Comparison of ENCODE assay signal across 21 cellular contexts in genomic region chr6:101422811-101423210, GRCh38. TPM values are rescaled to one million over a fixed set of nuclear protein-coding genes. Genes with fewer than 3 reads are reported as not detected.
DNase-seq lines count a peak whose midpoint lies in the region; ATAC-seq, FAIRE-seq and TF ChIP-seq lines count a peak whose summit lies in the region.
"Had no signal": no experiment of that assay in that cellular context is flagged by ENCODE, and none has a peak within 500 bp of the region (broad histone marks: within the 10 kb centered on the region; RNA-seq: fewer than 3 reads in every experiment).

No MANE protein-coding gene starts in this region.

- H3K4me1 ChIP-seq in HepG2 (ENCODE audit: insufficient read depth, low read length): no peaks in the 10 kb centered on the region
- H3K4me1 ChIP-seq in right lobe of liver: no peaks in the 10 kb centered on the region
- H3K4me1 ChIP-seq: Caco-2 had no signal

- TF ChIP-seq POLR2A in HepG2 (IDR thresholded peaks at IDR 0.05; ENCODE audit: insufficient read depth in 1 of 2, low read depth in 2 of 2, low read length in 2 of 2) (no peak), right lobe of liver (IDR thresholded peaks at IDR 0.05) (no peak)

- ATAC-seq in HepG2: no peak
- ATAC-seq in right lobe of liver: no peak
- no peak for ATAC-seq in GM21447 (IDR thresholded peaks at IDR 0.05; ENCODE audit: unreplicated experiment)

- H4K20me1 ChIP-seq in HepG2 (ENCODE audit: insufficient read depth, low read length) (no peaks in the 10 kb centered on the region), neural cell (ENCODE audit: insufficient read depth) (no peaks in the 10 kb centered on the region)

- POLR2A ChIA-PET in HepG2 (lab: Yijun Ruan, JAX): no interaction called here

- H2AFZ ChIP-seq in HepG2 (ENCODE audit: low read length) (no peak overlapping the region), neural cell (ENCODE audit: low read depth, low read length) (no peak overlapping the region)
- H2AFZ ChIP-seq: GM23248 had no signal

- CTCF ChIA-PET in HepG2 (lab: Yijun Ruan, JAX; ENCODE audit: low intra/inter-chr PET ratio, low total read pairs): no interaction called here

- TF ChIP-seq EP300 in HepG2 (IDR thresholded peaks at IDR 0.05; ENCODE audit: low read depth in 2 of 2, low read length in 2 of 2): no peak
- no peak for TF ChIP-seq EP300 in HepG2 (CRISPR knock-in tag; IDR thresholded peaks at IDR 0.05; ENCODE audit: borderline replicate concordance)
- TF ChIP-seq EP300 in neural cell (conservative IDR thresholded peaks at IDR 0.05; ENCODE audit: poor library complexity, severe bottlenecking): peak; percentile 48

- H3K4me2 ChIP-seq in HepG2 (ENCODE audit: low read depth, low read length) (no peak overlapping the region), neural cell (ENCODE audit: low read length) (peak overlapping the region; percentile 36)

- H3K9ac ChIP-seq in HepG2 (ENCODE audit: insufficient read depth, low read depth, low read length) (no peak overlapping the region), neural cell (ENCODE audit: low read length) (no peak overlapping the region)
- H3K9ac ChIP-seq: GM23248 had no signal

- H3K4me3 ChIP-seq in HepG2 (replicated peaks in 1 of 3; ENCODE audit: insufficient read depth in 1 of 3, low read depth in 2 of 3, low read length in 3 of 3) (no peak overlapping the region), right lobe of liver (no peak overlapping the region), neural cell (ENCODE audit: low read length) (no peak overlapping the region)
- H3K4me3 ChIP-seq: GM23248 had no signal

- no peak for FAIRE-seq in HepG2 (lab: Jason Lieb, UNC)
- no peak for FAIRE-seq in RCC 7860 (lab: Jason Lieb, UNC)
- FAIRE-seq: A204.1, D721Med, G401.6, GM12891, GM19239, H54 had no signal

- intact Hi-C loops in HepG2 (cut with micrococcal nuclease; ENCODE audit: unreplicated experiment): no loop called here
- intact Hi-C loops in right lobe of liver (cut with DNase I): no loop called here

- H3K27ac ChIP-seq in HepG2 (ENCODE audit: extremely low read length, insufficient read depth, low read length) (no peak overlapping the region), right lobe of liver (no peak overlapping the region), neural cell (ENCODE audit: low read length) (no peak overlapping the region)
- H3K27ac ChIP-seq: GM23248 had no signal

- H3F3A ChIP-seq in neural cell (ENCODE audit: insufficient read depth, low read length, poor library complexity, severe bottlenecking): peaks cover 4% of the 10 kb centered on the region

- H3K79me2 ChIP-seq in HepG2 (ENCODE audit: insufficient read depth, low read length) (no peaks in the 10 kb centered on the region), neural cell (replicated peaks; ENCODE audit: insufficient read depth, low read length) (no peaks in the 10 kb centered on the region)

- no peaks in the 10 kb centered on the region for H3K9me3 ChIP-seq in HepG2 (ENCODE audit: low read length)
- no peaks in the 10 kb centered on the region for H3K9me3 ChIP-seq in right lobe of liver
- H3K9me3 ChIP-seq in neural cell (ENCODE audit: low read length): no peaks in the 10 kb centered on the region
- H3K9me3 ChIP-seq: BE2C, Caco-2 had no signal

- no peak for TF ChIP-seq RAD21 in HepG2 (CRISPR knock-in tag; IDR thresholded peaks at IDR 0.05)
- no peak for TF ChIP-seq RAD21 in neural cell (conservative IDR thresholded peaks at IDR 0.05)

- BruUV-seq in HepG2 (replicated peaks; lab: Mats Ljungman, UMichigan): no TSS peak

- DNase-seq in HepG2 (ENCODE audit: low spot score): no peak
- DNase-seq in right lobe of liver: no peak
- DNase-seq in foreskin melanocyte: peak; percentile 37
- no peak for DNase-seq in RCC 7860 (ENCODE audit: low spot score)
- no peak for DNase-seq in hepatic stellate cell (ENCODE audit: low spot score)
- DNase-seq: ACHN; BE2C; C1 segment of cervical spinal cord; Caco-2; CD4-positive, alpha-beta T cell; GM23248; HCEC 1CT had no signal

- H3K27me3 ChIP-seq in HepG2 (ENCODE audit: control insufficient read depth in 1 of 2, insufficient read depth in 2 of 2, low read length in 2 of 2): no peaks in the 10 kb centered on the region
- no peaks in the 10 kb centered on the region for H3K27me3 ChIP-seq in right lobe of liver
- H3K27me3 ChIP-seq in neural cell (ENCODE audit: insufficient read depth, low read depth, low read length): no peaks in the 10 kb centered on the region
- H3K27me3 ChIP-seq: BE2C had no signal

- TF ChIP-seq CTCF in HepG2 (CRISPR knock-in tag; IDR thresholded peaks at IDR 0.05) (no peak), right lobe of liver (IDR thresholded peaks at IDR 0.05) (no peak), neural cell (IDR thresholded peaks at IDR 0.05; ENCODE audit: poor library complexity, severe bottlenecking) (no peak)

- H3K9me2 ChIP-seq in neural cell (ENCODE audit: insufficient read depth, low read length): no peaks in the 10 kb centered on the region

- WGBS in HepG2 (ENCODE audit: low lambda C conversion rate): 5% methylated on average over 1 of the region's 1 CpG
- 64% methylated on average over 1 of the region's 1 CpG for WGBS in right lobe of liver (ENCODE audit: insufficient coverage, low coverage, low lambda C conversion rate, missing lambda C conversion rate)

- in situ Hi-C loops in HepG2 (cut with HindIII; ENCODE audit: extremely low pct_ligation_motif_present, low pct_unique_long_range_greater_than_20kb): no loop called here

- H3K36me3 ChIP-seq in HepG2 (replicated peaks in 1 of 2; ENCODE audit: control insufficient read depth in 1 of 2, insufficient read depth in 2 of 2, low read length in 2 of 2) (no peaks in the 10 kb centered on the region), right lobe of liver (no peaks in the 10 kb centered on the region), neural cell (ENCODE audit: insufficient read depth, low read length) (no peaks in the 10 kb centered on the region)

TF ChIP-seq in HepG2, 621 proteins besides CTCF, POLR2A, EP300 and RAD21:
- TF ChIP-seq MIER3 (CRISPR knock-in tag; IDR thresholded peaks at IDR 0.05; ENCODE audit: borderline replicate concordance): no peak
- peak; percentile 76 for TF ChIP-seq MNT (IDR thresholded peaks at IDR 0.05)
- no peak for TF ChIP-seq ARNT2 (CRISPR knock-in tag; IDR thresholded peaks at IDR 0.05; ENCODE audit: low read depth)

TF ChIP-seq in neural cell, 6 proteins besides CTCF, POLR2A, EP300 and RAD21:
- TF ChIP-seq REST (IDR thresholded peaks at IDR 0.05; ENCODE audit: borderline replicate concordance): no peak
- peak; percentile 34 for TF ChIP-seq MXI1 (conservative IDR thresholded peaks at IDR 0.05; ENCODE audit: poor library complexity, severe bottlenecking)
- TF ChIP-seq POLR2AphosphoS5 (IDR thresholded peaks at IDR 0.05): peak; percentile 42
- no peak for TF ChIP-seq EZH2 (IDR thresholded peaks at IDR 0.05; ENCODE audit: borderline replicate concordance, insufficient read depth, low read length, poor library complexity, severe bottlenecking)

RNA-seq across cellular contexts. Expression of gene GRIK2, which starts 29.3 kb away (rescaled TPM):
- total RNA-seq in HepG2 (2016; rRNA removed; fragmentation: Illumina TruSeq; extraction: Trizol): not detected in 2 replicates
- total RNA-seq in HepG2 (2016; cell fraction: cytosol; rRNA removed; fragmentation: Illumina TruSeq; extraction: Trizol; ENCODE audit: low read depth): not detected in 2 replicates
- not detected in 2 replicates for total RNA-seq in HepG2 (2016; cell fraction: insoluble cytoplasmic fraction; rRNA removed; fragmentation: Illumina TruSeq; extraction: Trizol)
- not detected in 2 replicates for total RNA-seq in HepG2 (2016; cell fraction: membrane; rRNA removed; fragmentation: Illumina TruSeq; extraction: Trizol)
- not detected in 2 replicates for total RNA-seq in HepG2 (2016; cell fraction: nucleus; rRNA removed; fragmentation: Illumina TruSeq; extraction: Trizol)
- not detected in 2 replicates for polyA plus RNA-seq in HepG2 (2011; rRNA removed)
- not detected in 2 replicates for polyA plus RNA-seq in HepG2 (2011; cell fraction: cytosol; rRNA removed)
- polyA plus RNA-seq in HepG2 (2011; cell fraction: nucleus; rRNA removed): not detected in 2 replicates
- polyA plus RNA-seq in HepG2 (2012): not detected in 2 replicates
- not detected in 2 replicates for polyA plus RNA-seq in HepG2 (2016; cell fraction: cytosol; fragmentation: Illumina TruSeq; extraction: Trizol; ENCODE audit: low read depth)
- polyA plus RNA-seq in HepG2 (2016; cell fraction: insoluble cytoplasmic fraction; fragmentation: Illumina TruSeq; extraction: Trizol; ENCODE audit: low read depth): not detected in 2 replicates
- polyA plus RNA-seq in HepG2 (2016; cell fraction: membrane; fragmentation: Illumina TruSeq; extraction: Trizol; ENCODE audit: low read depth): not detected in 2 replicates
- not detected in 2 replicates for polyA plus RNA-seq in HepG2 (2016; cell fraction: nucleus; fragmentation: Illumina TruSeq; extraction: Trizol; ENCODE audit: insufficient read depth, low read depth)
- 8.3 TPM in 1 of 2 replicates, not detected in the other for polyA minus RNA-seq in HepG2 (2011; rRNA and poly(A)+ RNA removed; ENCODE audit: low replicate concordance)
- polyA minus RNA-seq in HepG2 (2011; cell fraction: cytosol; rRNA and poly(A)+ RNA removed): not detected in 2 replicates
- polyA minus RNA-seq in HepG2 (2011; cell fraction: nucleus; rRNA and poly(A)+ RNA removed): not detected in 2 replicates
- total RNA-seq in right lobe of liver: under 1 TPM in 3 of 6 experiments, not detected in 3; 0.04 to 0.24 (median 0.09) TPM
- polyA plus RNA-seq in neural cell: 103 and 106 TPM in 2 replicates
- 149 and 214 TPM in 2 replicates for polyA minus RNA-seq in neural cell
- total RNA-seq: CD4-positive, alpha-beta T cell; HT-29 had no signal
